1 cellular context compared by ENCODE assay signal in the genomic region with DNA sequence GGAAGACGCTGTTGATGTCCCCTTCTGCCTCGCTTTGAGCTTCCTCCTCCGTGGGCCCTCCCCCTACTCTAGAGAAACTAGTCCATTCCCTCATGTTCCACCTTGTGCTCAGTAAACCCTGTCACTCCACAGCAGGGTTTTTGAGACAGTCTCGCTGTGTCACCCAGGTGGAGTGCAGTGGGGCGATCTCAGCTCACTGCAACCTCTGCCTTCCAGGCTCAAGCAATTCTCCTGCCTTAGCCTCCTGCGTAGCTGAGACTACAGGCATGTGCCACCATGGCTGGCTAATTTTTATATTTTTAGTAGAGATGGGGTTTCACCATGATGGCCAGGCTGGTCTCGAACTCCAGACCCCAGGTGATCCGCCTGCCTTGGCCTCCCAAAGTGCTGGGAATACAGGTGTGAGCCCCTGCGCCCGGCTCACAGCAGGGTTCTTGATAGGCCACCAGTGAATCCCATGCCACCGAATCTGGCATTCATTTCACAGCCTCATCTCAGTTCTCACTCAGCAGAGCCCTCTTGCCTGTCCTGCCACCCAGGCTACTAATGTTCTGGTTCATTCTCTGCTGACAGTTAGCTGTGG.
A peak's percentile ranks its signal among the peaks of the same experiment; 100 is the strongest.
TF ChIP-seq lines count a peak whose summit lies in the region.

No MANE protein-coding gene starts in this region.

TF ChIP-seq in GM12878, 131 proteins besides CTCF, POLR2A, EP300 and RAD21 (continued from another document):
- 0 out of 2 replicates have a peak, but pooled peaks have one; percentile 13 for TF ChIP-seq PML (IDR thresholded peaks at IDR 0.05; ENCODE audit: low read length)
